In the genomic region with DNA sequence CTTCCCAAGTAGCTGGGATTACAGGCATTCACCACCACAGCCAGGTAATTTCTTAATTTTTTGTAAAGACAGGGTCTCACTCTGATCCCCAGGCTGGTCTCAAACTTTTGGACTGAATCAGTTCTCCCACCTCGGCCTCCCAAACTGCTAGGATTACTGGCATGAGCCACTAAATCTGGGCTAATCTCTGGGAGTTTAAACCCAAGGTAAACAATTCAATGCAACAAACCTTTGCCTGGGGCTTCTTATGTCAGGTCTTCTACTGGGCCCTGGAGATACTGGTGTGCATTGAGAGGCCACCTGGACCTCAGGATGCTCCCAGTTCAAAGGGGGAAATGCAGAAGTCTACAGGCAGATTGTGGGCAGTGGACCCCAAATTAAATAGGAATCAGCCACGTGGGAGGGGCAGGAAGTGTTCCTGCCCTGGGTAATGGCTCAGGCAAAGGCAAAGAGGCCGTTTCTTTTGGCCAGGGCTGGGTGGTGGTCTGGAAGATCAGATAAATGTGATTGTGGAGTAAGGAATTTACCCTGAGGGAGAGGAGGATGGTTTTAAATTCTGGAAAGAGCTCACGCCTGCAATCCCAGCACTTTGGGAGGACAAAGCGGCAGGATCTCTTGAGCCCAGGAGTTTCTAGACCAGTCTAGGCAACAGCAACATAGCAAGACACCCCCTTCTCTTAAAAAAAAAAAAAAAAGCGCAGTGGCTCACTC, we compare ENCODE assay signal across 16 cellular contexts. TPM values are rescaled to one million over a fixed set of nuclear protein-coding genes. Genes with fewer than 3 reads are reported as not detected.
DNase-seq lines count a peak whose midpoint lies in the region; ATAC-seq, FAIRE-seq and TF ChIP-seq lines count a peak whose summit lies in the region.
"Had no signal": no experiment of that assay in that cellular context is flagged by ENCODE, and none has a peak within 500 bp of the region (broad histone marks: within the 10 kb centered on the region; RNA-seq: fewer than 3 reads in every experiment).

No MANE protein-coding gene starts in this region.

- DNase-seq in T-helper 1 cell (no peak), nephron progenitor cell (no peak), prostate gland (ENCODE audit: low spot score) (no peak), AML-193 (lab: John Stamatoyannopoulos, UW) (no peak), RCC 7860 (ENCODE audit: low spot score) (no peak)
- no peak for DNase-seq in activated naive CD8-positive, alpha-beta T cell treated with anti-CD3 and anti-CD28 coated beads, Interleukin-2, amount 10 ng/mL, durations not matched to agents 7 days and 5 days
- DNase-seq: amygdala, colonic mucosa, hippocampal formation, NCI-H1105 treated with DMSO at 0.1 percent for 48 hours, NCI-H446 treated with DMSO at 0.1 percent for 48 hours, small intestine had no signal

- no peaks in the 10 kb centered on the region for H3K27me3 ChIP-seq in prostate gland (replicated peaks; ENCODE audit: insufficient read depth)
- H3K27me3 ChIP-seq: colonic mucosa had no signal

- no peak overlapping the region for H3K27ac ChIP-seq in prostate gland
- H3K27ac ChIP-seq: 22Rv1, colonic mucosa, left lung had no signal

- no peaks in the 10 kb centered on the region for H3K9me3 ChIP-seq in prostate gland
- H3K9me3 ChIP-seq: colonic mucosa, left lung had no signal

- H3K4me3 Mint-ChIP-seq in T-helper 1 cell treated with Interleukin-12 subunit alpha and Interleukin-12 subunit beta and Interleukin-4 antibody, amounts not matched to agents 30 μg/mL and 1 μg/mL, for 36 hours: peak overlapping the region; percentile 60
- H3K4me3 Mint-ChIP-seq in IgD-negative memory B cell (peak overlapping the region; percentile 19 to 86 (median 76)), nephron progenitor cell (peak overlapping the region; percentile 67)
- H3K4me3 Mint-ChIP-seq in activated naive CD8-positive, alpha-beta T cell treated with anti-CD3 and anti-CD28 coated beads, Interleukin-2, amount 10 ng/mL, durations not matched to agents 7 days and 5 days: peak overlapping the region; percentile 49

- 75% methylated on average over 6 of the region's 6 CpGs for WGBS in prostate gland

- peaks cover 8% of the 10 kb centered on the region for H3K27me3 Mint-ChIP-seq in T-helper 1 cell treated with Interleukin-12 subunit alpha and Interleukin-12 subunit beta and Interleukin-4 antibody, amounts not matched to agents 30 μg/mL and 1 μg/mL, for 36 hours (ENCODE audit: low read depth)
- H3K27me3 Mint-ChIP-seq in IgD-negative memory B cell (no peaks in the 10 kb centered on the region), nephron progenitor cell (ENCODE audit: low read depth, poor library complexity) (peaks cover 14% of the 10 kb centered on the region)
- peaks cover 3% of the 10 kb centered on the region for H3K27me3 Mint-ChIP-seq in activated naive CD8-positive, alpha-beta T cell treated with anti-CD3 and anti-CD28 coated beads, Interleukin-2, amount 10 ng/mL, durations not matched to agents 7 days and 5 days

- H3K27ac Mint-ChIP-seq in T-helper 1 cell treated with Interleukin-12 subunit alpha and Interleukin-12 subunit beta and Interleukin-4 antibody, amounts not matched to agents 30 μg/mL and 1 μg/mL, for 36 hours: no peak overlapping the region
- H3K27ac Mint-ChIP-seq in IgD-negative memory B cell (peak overlapping the region; percentile 35 to 95 (median 44)), nephron progenitor cell (no peak overlapping the region)
- H3K27ac Mint-ChIP-seq in activated naive CD8-positive, alpha-beta T cell treated with anti-CD3 and anti-CD28 coated beads, Interleukin-2, amount 10 ng/mL, durations not matched to agents 7 days and 5 days: peak overlapping the region; percentile 24

- H3K4me1 Mint-ChIP-seq in T-helper 1 cell treated with Interleukin-12 subunit alpha and Interleukin-12 subunit beta and Interleukin-4 antibody, amounts not matched to agents 30 μg/mL and 1 μg/mL, for 36 hours (ENCODE audit: low read depth): peaks cover 16% of the 10 kb centered on the region
- peaks cover 15 to 21% (median 16%) of the 10 kb centered on the region in 3 donors for H3K4me1 Mint-ChIP-seq in IgD-negative memory B cell
- peaks cover 12% of the 10 kb centered on the region for H3K4me1 Mint-ChIP-seq in activated naive CD8-positive, alpha-beta T cell treated with anti-CD3 and anti-CD28 coated beads, Interleukin-2, amount 10 ng/mL, durations not matched to agents 7 days and 5 days
- H3K4me1 Mint-ChIP-seq in nephron progenitor cell: peaks cover 26% of the 10 kb centered on the region

- H3K36me3 Mint-ChIP-seq in T-helper 1 cell treated with Interleukin-12 subunit alpha and Interleukin-12 subunit beta and Interleukin-4 antibody, amounts not matched to agents 30 μg/mL and 1 μg/mL, for 36 hours (ENCODE audit: low read depth): peaks cover 2% of the 10 kb centered on the region
- H3K36me3 Mint-ChIP-seq in IgD-negative memory B cell (peaks cover 4% of the 10 kb centered on the region), nephron progenitor cell (ENCODE audit: low read depth) (no peaks in the 10 kb centered on the region)
- H3K36me3 Mint-ChIP-seq in activated naive CD8-positive, alpha-beta T cell treated with anti-CD3 and anti-CD28 coated beads, Interleukin-2, amount 10 ng/mL, durations not matched to agents 7 days and 5 days: no peaks in the 10 kb centered on the region

- ATAC-seq in activated naive CD8-positive, alpha-beta T cell treated with anti-CD3 and anti-CD28 coated beads, Interleukin-2, amount 10 ng/mL, durations not matched to agents 7 days and 5 days (ENCODE audit: low read depth): no peak

- no peak overlapping the region for H3K4me3 ChIP-seq in prostate gland

- no peaks in the 10 kb centered on the region for H3K4me1 ChIP-seq in prostate gland (replicated peaks)

- no peak for TF ChIP-seq CTCF in nephron progenitor cell (IDR thresholded peaks at IDR 0.05)
- no peak for TF ChIP-seq CTCF in prostate gland (IDR thresholded peaks at IDR 0.05)

- no peaks in the 10 kb centered on the region for H3K9me3 Mint-ChIP-seq in T-helper 1 cell treated with Interleukin-12 subunit alpha and Interleukin-12 subunit beta and Interleukin-4 antibody, amounts not matched to agents 30 μg/mL and 1 μg/mL, for 36 hours
- H3K9me3 Mint-ChIP-seq in IgD-negative memory B cell (no peaks in the 10 kb centered on the region), nephron progenitor cell (no peaks in the 10 kb centered on the region)
- H3K9me3 Mint-ChIP-seq in activated naive CD8-positive, alpha-beta T cell treated with anti-CD3 and anti-CD28 coated beads, Interleukin-2, amount 10 ng/mL, durations not matched to agents 7 days and 5 days: no peaks in the 10 kb centered on the region

- TF ChIP-seq POLR2A in prostate gland (IDR thresholded peaks at IDR 0.05): no peak

- POLR2A ChIA-PET in activated naive CD8-positive, alpha-beta T cell treated with anti-CD3 and anti-CD28 coated beads, Interleukin-2, amount 10 ng/mL, durations not matched to agents 7 days and 5 days (lab: Charles Lee): interaction anchor here (0.7 to 0.9 kb wide), 3 partner anchors 10 to 21 kb away, joined by 3 read pairs; no protein-coding TSS in a partner anchor

- H3K36me3 ChIP-seq in prostate gland: no peaks in the 10 kb centered on the region
- H3K36me3 ChIP-seq: colonic mucosa, left lung had no signal

- FAIRE-seq in RCC 7860 (lab: Jason Lieb, UNC): no peak
- FAIRE-seq: small intestine had no signal

- intact Hi-C loops in prostate gland (cut with DNase I): no loop called here

RNA-seq across cellular contexts. Expression of a gene that starts 1.3 kb away (rescaled TPM):
- polyA plus RNA-seq in IgD-negative memory B cell: 4.6 TPM
- total RNA-seq in activated naive CD8-positive, alpha-beta T cell treated with anti-CD3 and anti-CD28 coated beads, Interleukin-2, amount 10 ng/mL, durations not matched to agents 7 days and 5 days: 10 to 100 TPM; 72.6 to 81.1 TPM
- total RNA-seq in prostate gland: 10 to 100 TPM in 1 of 2 donors, under 1 TPM in 1; 0.36 to 11.6 TPM

Comparison
In these comparisons a context has a peak if more than half of its experiments do, and no peak if none do; other contexts are left out.
1. H3K27ac Mint-ChIP-seq: peak in IgD-negative memory B cell (3 of 3) and activated naive CD8-positive, alpha-beta T cell treated with anti-CD3 and anti-CD28 coated beads, Interleukin-2, amount 10 ng/mL, durations not matched to agents 7 days and 5 days (single experiment); none in T-helper 1 cell treated with Interleukin-12 subunit alpha and Interleukin-12 subunit beta and Interleukin-4 antibody, amounts not matched to agents 30 μg/mL and 1 μg/mL, for 36 hours (single experiment) and nephron progenitor cell (single experiment).
2. RNA of a gene that starts 1.3 kb away (total RNA-seq): 72.6 to 81.1 TPM in activated naive CD8-positive, alpha-beta T cell treated with anti-CD3 and anti-CD28 coated beads, Interleukin-2, amount 10 ng/mL, durations not matched to agents 7 days and 5 days; 0.36 to 11.6 TPM in prostate gland; every median in the first group is over 4 times any median in the second.
3. Peak in every context shown above with its lines, with median percentiles within 50 percentile points of each other: H3K4me3 Mint-ChIP-seq.